ENCODE assay signal across 18 cellular contexts in genomic region chr5:88842784-88843183, GRCh38. TPM values are rescaled to one million over a fixed set of nuclear protein-coding genes. Genes with fewer than 3 reads are reported as not detected.
"Had no signal": no experiment of that assay in that cellular context is flagged by ENCODE, and none has a peak within 500 bp of the region (broad histone marks: within the 10 kb centered on the region; RNA-seq: fewer than 3 reads in every experiment).

No MANE protein-coding gene starts in this region.

- H3K9me3 ChIP-seq: mucosa of descending colon, thyroid gland had no signal

- H3K4me3 ChIP-seq: mucosa of descending colon, thyroid gland had no signal

- H3K27me3 Mint-ChIP-seq: natural killer cell treated with Interleukin-12 subunit alpha and Interleukin-12 subunit beta and Interleukin-15 and Interleukin-18, amount 100 ng/mL, for 72 hours had no signal

- H3K27ac ChIP-seq: thyroid gland had no signal

- H3K4me3 Mint-ChIP-seq: activated T-cell treated with anti-CD3 and anti-CD28 coated beads, Interleukin-2, amount 50 U/mL, for 24 hours; endodermal cell; natural killer cell treated with Interleukin-12 subunit alpha and Interleukin-12 subunit beta and Interleukin-15 and Interleukin-18, amount 100 ng/mL, for 72 hours; T-helper 17 cell had no signal

- H3K27ac Mint-ChIP-seq: activated naive CD4-positive, alpha-beta T cell treated with anti-CD3 and anti-CD28 coated beads, Interleukin-2, amount 50 U/mL, for 72 hours; activated T-cell treated with anti-CD3 and anti-CD28 coated beads, Interleukin-2, amount 50 U/mL, for 24 hours; endodermal cell; natural killer cell treated with Interleukin-12 subunit alpha and Interleukin-12 subunit beta and Interleukin-15 and Interleukin-18, amount 100 ng/mL, for 72 hours; T-helper 17 cell had no signal

- H3K9me3 Mint-ChIP-seq: activated naive CD4-positive, alpha-beta T cell treated with anti-CD3 and anti-CD28 coated beads, Interleukin-2, amount 50 U/mL, for 72 hours; activated T-cell treated with anti-CD3 and anti-CD28 coated beads, Interleukin-2, amount 50 U/mL, for 24 hours; endodermal cell; natural killer cell treated with Interleukin-12 subunit alpha and Interleukin-12 subunit beta and Interleukin-15 and Interleukin-18, amount 100 ng/mL, for 72 hours had no signal

- FAIRE-seq: TTC549, urothelium cell line had no signal

- H3K4me1 Mint-ChIP-seq: endodermal cell, T-helper 17 cell had no signal

- H3K36me3 ChIP-seq: thyroid gland had no signal

- ATAC-seq: activated naive CD4-positive, alpha-beta T cell treated with anti-CD3 and anti-CD28 coated beads, Interleukin-2, amount 50 U/mL, for 72 hours; left colon; mucosa of descending colon; natural killer cell treated with Interleukin-12 subunit alpha and Interleukin-12 subunit beta and Interleukin-15 and Interleukin-18, amount 100 ng/mL, for 72 hours; T-helper 17 cell had no signal

- DNase-seq: activated CD4-positive, alpha-beta T cell treated with anti-CD3 and anti-CD28 coated beads, Interleukin-2, amount 50 U/mL, for 1 hour; activated effector memory CD4-positive, alpha-beta T cell treated with Interleukin-2 at 50 U/mL for 16 hours; activated T-cell treated with anti-CD3 and anti-CD28 coated beads, Interleukin-2, amount 50 U/mL, for 24 hours; amniotic stem cell; dermis blood vessel endothelial cell; endodermal cell; erythroblast; glutamatergic neuron; left colon; mammary epithelial cell; mucosa of descending colon; nucleus accumbens; T-helper 17 cell; thyroid gland had no signal

- H3K27me3 ChIP-seq: thyroid gland had no signal

RNA-seq across cellular contexts. Expression of gene MEF2C, which starts 40.2 kb away (rescaled TPM):
- polyA plus RNA-seq: mammary epithelial cell had no signal
